In the genomic region with DNA sequence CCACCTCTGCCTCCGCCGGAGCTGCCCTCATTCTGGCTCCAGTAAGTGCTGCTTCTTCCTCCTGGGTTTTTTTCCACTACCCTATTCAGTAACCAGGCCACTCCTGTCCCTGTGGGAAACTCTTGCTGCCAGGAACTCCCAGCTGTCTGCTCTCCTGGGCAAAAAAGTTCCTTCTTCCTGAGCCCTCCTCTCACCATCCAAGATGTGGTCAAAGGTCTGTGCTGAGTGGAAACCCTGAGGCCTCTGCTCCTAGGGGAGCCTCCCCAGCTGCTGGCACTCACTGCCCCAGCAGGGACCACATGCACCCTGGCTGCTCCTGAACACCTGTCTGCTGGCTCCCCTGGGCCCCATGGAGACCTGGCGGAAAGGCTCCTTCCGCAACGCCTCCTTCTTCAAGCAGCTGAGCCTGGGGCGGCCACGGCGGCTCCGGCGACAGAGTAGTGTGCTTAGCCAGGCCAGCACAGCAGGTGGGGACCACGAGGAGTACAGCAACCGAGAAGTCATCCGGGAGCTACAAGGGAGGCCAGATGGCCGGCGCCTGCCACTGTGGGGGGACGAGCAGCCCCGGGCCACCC, we compare ENCODE assay signal across 1 cellular context.
TF ChIP-seq lines count a peak whose summit lies in the region.

No MANE protein-coding gene starts in this region.

TF ChIP-seq in HEK293, 187 proteins besides CTCF, POLR2A, EP300 and RAD21 (continued from another document):
- TF ChIP-seq, protein P1, sequence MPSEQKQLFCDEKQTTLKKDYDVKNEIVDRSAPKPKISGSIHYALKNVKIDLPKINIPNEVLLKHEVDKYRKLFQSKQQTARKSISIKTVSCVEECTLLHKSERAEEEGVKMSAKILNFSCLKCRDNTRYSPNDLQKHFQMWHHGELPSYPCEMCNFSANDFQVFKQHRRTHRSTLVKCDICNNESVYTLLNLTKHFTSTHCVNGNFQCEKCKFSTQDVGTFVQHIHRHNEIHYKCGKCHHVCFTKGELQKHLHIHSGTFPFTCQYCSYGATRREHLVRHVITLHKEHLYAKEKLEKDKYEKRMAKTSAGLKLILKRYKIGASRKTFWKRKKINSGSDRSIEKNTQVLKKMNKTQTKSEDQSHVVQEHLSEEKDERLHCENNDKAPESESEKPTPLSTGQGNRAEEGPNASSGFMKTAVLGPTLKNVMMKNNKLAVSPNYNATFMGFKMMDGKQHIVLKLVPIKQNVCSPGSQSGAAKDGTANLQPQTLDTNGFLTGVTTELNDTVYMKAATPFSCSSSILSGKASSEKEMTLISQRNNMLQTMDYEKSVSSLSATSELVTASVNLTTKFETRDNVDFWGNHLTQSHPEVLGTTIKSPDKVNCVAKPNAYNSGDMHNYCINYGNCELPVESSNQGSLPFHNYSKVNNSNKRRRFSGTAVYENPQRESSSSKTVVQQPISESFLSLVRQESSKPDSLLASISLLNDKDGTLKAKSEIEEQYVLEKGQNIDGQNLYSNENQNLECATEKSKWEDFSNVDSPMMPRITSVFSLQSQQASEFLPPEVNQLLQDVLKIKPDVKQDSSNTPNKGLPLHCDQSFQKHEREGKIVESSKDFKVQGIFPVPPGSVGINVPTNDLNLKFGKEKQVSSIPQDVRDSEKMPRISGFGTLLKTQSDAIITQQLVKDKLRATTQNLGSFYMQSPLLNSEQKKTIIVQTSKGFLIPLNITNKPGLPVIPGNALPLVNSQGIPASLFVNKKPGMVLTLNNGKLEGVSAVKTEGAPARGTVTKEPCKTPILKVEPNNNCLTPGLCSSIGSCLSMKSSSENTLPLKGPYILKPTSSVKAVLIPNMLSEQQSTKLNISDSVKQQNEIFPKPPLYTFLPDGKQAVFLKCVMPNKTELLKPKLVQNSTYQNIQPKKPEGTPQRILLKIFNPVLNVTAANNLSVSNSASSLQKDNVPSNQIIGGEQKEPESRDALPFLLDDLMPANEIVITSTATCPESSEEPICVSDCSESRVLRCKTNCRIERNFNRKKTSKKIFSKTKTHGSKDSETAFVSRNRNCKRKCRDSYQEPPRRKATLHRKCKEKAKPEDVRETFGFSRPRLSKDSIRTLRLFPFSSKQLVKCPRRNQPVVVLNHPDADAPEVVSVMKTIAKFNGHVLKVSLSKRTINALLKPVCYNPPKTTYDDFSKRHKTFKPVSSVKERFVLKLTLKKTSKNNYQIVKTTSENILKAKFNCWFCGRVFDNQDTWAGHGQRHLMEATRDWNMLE (tag by site-specific recombination; conservative IDR thresholded peaks at IDR 0.05; ENCODE audit: low read depth), result no peak
- no peak for TF ChIP-seq ZNF501 (tag by site-specific recombination; IDR thresholded peaks at IDR 0.05)
- no peak for TF ChIP-seq ZNF555 (tag by site-specific recombination; conservative IDR thresholded peaks at IDR 0.05)
- no peak for TF ChIP-seq ZNF514 (tag by site-specific recombination; IDR thresholded peaks at IDR 0.05)
- TF ChIP-seq, protein P2, sequence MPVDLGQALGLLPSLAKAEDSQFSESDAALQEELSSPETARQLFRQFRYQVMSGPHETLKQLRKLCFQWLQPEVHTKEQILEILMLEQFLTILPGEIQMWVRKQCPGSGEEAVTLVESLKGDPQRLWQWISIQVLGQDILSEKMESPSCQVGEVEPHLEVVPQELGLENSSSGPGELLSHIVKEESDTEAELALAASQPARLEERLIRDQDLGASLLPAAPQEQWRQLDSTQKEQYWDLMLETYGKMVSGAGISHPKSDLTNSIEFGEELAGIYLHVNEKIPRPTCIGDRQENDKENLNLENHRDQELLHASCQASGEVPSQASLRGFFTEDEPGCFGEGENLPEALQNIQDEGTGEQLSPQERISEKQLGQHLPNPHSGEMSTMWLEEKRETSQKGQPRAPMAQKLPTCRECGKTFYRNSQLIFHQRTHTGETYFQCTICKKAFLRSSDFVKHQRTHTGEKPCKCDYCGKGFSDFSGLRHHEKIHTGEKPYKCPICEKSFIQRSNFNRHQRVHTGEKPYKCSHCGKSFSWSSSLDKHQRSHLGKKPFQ (tag by site-specific recombination; IDR thresholded peaks at IDR 0.05), result no peak
- TF ChIP-seq KLF16 (tag by site-specific recombination; IDR thresholded peaks at IDR 0.05), result no peak
- no peak for TF ChIP-seq ZNF629 (tag by site-specific recombination; IDR thresholded peaks at IDR 0.05)
- no peak for TF ChIP-seq ZNF335 (tag by site-specific recombination; conservative IDR thresholded peaks at IDR 0.05)
- no peak for TF ChIP-seq ZNF2 (tag by site-specific recombination; IDR thresholded peaks at IDR 0.05)
- no peak for TF ChIP-seq SCRT2 (tag by site-specific recombination; IDR thresholded peaks at IDR 0.05)
- 0 out of 2 replicates have a peak, but pooled peaks have one; percentile 33 for TF ChIP-seq IKZF3 (tag by site-specific recombination; IDR thresholded peaks at IDR 0.05)
- TF ChIP-seq ZNF660 (tag by site-specific recombination; IDR thresholded peaks at IDR 0.05), result no peak
- no peak for TF ChIP-seq ZNF140 (tag by site-specific recombination; IDR thresholded peaks at IDR 0.05)
- no peak for TF ChIP-seq BCL11A (tag by site-specific recombination; IDR thresholded peaks at IDR 0.05; ENCODE audit: low read depth)
- no peak for TF ChIP-seq ZBTB21 (tag by site-specific recombination; IDR thresholded peaks at IDR 0.05)
- TF ChIP-seq ZFP41 (tag by site-specific recombination; IDR thresholded peaks at IDR 0.05; ENCODE audit: borderline replicate concordance), result no peak
- TF ChIP-seq, protein P3, sequence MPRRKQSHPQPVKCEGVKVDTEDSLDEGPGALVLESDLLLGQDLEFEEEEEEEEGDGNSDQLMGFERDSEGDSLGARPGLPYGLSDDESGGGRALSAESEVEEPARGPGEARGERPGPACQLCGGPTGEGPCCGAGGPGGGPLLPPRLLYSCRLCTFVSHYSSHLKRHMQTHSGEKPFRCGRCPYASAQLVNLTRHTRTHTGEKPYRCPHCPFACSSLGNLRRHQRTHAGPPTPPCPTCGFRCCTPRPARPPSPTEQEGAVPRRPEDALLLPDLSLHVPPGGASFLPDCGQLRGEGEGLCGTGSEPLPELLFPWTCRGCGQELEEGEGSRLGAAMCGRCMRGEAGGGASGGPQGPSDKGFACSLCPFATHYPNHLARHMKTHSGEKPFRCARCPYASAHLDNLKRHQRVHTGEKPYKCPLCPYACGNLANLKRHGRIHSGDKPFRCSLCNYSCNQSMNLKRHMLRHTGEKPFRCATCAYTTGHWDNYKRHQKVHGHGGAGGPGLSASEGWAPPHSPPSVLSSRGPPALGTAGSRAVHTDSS (tag by site-specific recombination; IDR thresholded peaks at IDR 0.05), result no peak
- TF ChIP-seq, protein P4, sequence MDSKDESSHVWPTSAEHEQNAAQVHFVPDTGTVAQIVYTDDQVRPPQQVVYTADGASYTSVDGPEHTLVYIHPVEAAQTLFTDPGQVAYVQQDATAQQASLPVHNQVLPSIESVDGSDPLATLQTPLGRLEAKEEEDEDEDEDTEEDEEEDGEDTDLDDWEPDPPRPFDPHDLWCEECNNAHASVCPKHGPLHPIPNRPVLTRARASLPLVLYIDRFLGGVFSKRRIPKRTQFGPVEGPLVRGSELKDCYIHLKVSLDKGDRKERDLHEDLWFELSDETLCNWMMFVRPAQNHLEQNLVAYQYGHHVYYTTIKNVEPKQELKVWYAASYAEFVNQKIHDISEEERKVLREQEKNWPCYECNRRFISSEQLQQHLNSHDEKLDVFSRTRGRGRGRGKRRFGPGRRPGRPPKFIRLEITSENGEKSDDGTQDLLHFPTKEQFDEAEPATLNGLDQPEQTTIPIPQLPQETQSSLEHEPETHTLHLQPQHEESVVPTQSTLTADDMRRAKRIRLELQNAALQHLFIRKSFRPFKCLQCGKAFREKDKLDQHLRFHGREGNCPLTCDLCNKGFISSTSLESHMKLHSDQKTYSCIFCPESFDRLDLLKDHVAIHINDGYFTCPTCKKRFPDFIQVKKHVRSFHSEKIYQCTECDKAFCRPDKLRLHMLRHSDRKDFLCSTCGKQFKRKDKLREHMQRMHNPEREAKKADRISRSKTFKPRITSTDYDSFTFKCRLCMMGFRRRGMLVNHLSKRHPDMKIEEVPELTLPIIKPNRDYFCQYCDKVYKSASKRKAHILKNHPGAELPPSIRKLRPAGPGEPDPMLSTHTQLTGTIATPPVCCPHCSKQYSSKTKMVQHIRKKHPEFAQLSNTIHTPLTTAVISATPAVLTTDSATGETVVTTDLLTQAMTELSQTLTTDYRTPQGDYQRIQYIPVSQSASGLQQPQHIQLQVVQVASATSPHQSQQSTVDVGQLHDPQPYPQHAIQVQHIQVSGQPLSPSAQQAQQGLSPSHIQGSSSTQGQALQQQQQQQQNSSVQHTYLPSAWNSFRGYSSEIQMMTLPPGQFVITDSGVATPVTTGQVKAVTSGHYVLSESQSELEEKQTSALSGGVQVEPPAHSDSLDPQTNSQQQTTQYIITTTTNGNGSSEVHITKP (tag by site-specific recombination; IDR thresholded peaks at IDR 0.05), result no peak
- TF ChIP-seq ZBTB48 (tag by site-specific recombination; IDR thresholded peaks at IDR 0.05), result no peak
- no peak for TF ChIP-seq SP2 (tag by site-specific recombination; IDR thresholded peaks at IDR 0.05)
- TF ChIP-seq GLIS1 (tag by site-specific recombination; IDR thresholded peaks at IDR 0.05), result peak; percentile 70
- TF ChIP-seq ZNF202 (tag by site-specific recombination; IDR thresholded peaks at IDR 0.05; ENCODE audit: borderline replicate concordance), result no peak
